In the genomic region with DNA sequence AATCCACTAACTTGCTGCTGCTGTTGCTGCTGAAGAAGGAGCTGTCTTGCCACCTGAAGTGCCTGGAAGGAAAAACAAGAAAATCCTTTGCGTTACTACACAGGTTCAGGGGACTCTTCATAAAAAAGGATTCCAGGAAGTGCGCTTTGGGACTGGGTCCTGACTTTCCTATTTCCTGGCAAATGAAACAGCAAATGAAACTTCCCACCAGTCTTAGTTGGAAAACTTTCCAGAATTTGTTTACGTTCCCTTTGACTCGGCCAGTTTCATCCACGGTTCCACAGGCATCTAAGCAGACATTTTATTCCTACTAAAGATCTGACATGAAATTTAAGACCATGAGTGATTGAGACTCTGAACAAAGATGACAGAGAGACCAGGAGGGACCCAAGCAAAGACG, we compare ENCODE assay signal across 11 cellular contexts.
DNase-seq lines count a peak whose midpoint lies in the region; ATAC-seq and TF ChIP-seq lines count a peak whose summit lies in the region.
"Had no signal": no experiment of that assay in that cellular context is flagged by ENCODE, and none has a peak within 500 bp of the region (broad histone marks: within the 10 kb centered on the region; RNA-seq: fewer than 3 reads in every experiment).

No MANE protein-coding gene starts in this region.

- H3K27ac Mint-ChIP-seq in Calu3 (ENCODE audit: unreplicated experiment) (peak overlapping the region; percentile 36), T-cell (peak overlapping the region; percentile 19 to 66)

- POLR2A ChIA-PET in T-cell (lab: Charles Lee) = no interaction called here

- peaks cover 39% of the 10 kb centered on the region for H3K4me1 Mint-ChIP-seq in Calu3 (ENCODE audit: low read depth, unreplicated experiment)
- peaks cover 68 to 90% (median 86%) of the 10 kb centered on the region in 3 donors for H3K4me1 Mint-ChIP-seq in T-cell

- no peak for TF ChIP-seq POLR2A in esophagus squamous epithelium (IDR thresholded peaks at IDR 0.05)
- no peak for TF ChIP-seq POLR2A in prostate gland (IDR thresholded peaks at IDR 0.05)

- H3K36me3 Mint-ChIP-seq in Calu3 (ENCODE audit: insufficient read depth, unreplicated experiment) (no peaks in the 10 kb centered on the region), T-cell (peaks cover 74% of the 10 kb centered on the region)

- H3K36me3 ChIP-seq in esophagus squamous epithelium (peaks cover 0 to 22% (median 0%) of the 10 kb centered on the region in 3 donors), prostate gland (no peaks in the 10 kb centered on the region)
- H3K36me3 ChIP-seq: ovary had no signal

- CTCF ChIA-PET in Calu3 (lab: Charles Lee) = no interaction called here
- CTCF ChIA-PET in T-cell (lab: Charles Lee) = no interaction called here

- H3K27ac ChIP-seq in esophagus squamous epithelium (peak overlapping the region in 3 of 4 donors; percentile 58 to 67 (median 64)), prostate gland (peak overlapping the region; percentile 9 to 17)

- no peak for TF ChIP-seq CTCF in Calu3 (IDR thresholded peaks at IDR 0.05; ENCODE audit: unreplicated experiment)
- TF ChIP-seq CTCF in esophagus squamous epithelium (IDR thresholded peaks at IDR 0.05) = no peak
- no peak for TF ChIP-seq CTCF in prostate gland (IDR thresholded peaks at IDR 0.05)

- H3K9me3 ChIP-seq in esophagus squamous epithelium (no peaks in the 10 kb centered on the region), prostate gland (no peaks in the 10 kb centered on the region)
- H3K9me3 ChIP-seq: ovary had no signal

- H3K4me1 ChIP-seq in esophagus squamous epithelium (peaks cover 5 to 57% (median 23%) of the 10 kb centered on the region in 3 donors), prostate gland (replicated peaks) (peaks cover 3% of the 10 kb centered on the region)

- no TSS peak for BruUV-seq in Calu3 (replicated peaks; lab: Mats Ljungman, UMichigan)

- H3K27me3 ChIP-seq in esophagus squamous epithelium (no peaks in the 10 kb centered on the region), prostate gland (replicated peaks; ENCODE audit: insufficient read depth) (no peaks in the 10 kb centered on the region)
- H3K27me3 ChIP-seq: ovary had no signal

- DNase-seq in Calu3 (no peak), T-cell (no peak), esophagus squamous epithelium (lab: John Stamatoyannopoulos, UW) (no peak), prostate gland (ENCODE audit: low spot score) (no peak), DMS53 (lab: John Stamatoyannopoulos, UW) (no peak), COR-L47 (lab: John Stamatoyannopoulos, UW) (no peak), NCI-H510A (lab: John Stamatoyannopoulos, UW) (no peak)
- DNase-seq: caudate nucleus; NCI-H526 treated with DMSO at 0.1 percent for 48 hours; ovary; stimulated activated CD4-positive, alpha-beta T cell treated with anti-CD3 and anti-CD28 coated beads, Interleukin-4, amount 100 ng/mL, for 24 hours had no signal

- 46 to 60% methylated on average over 6 of the region's 6 CpGs for WGBS in esophagus squamous epithelium, 2 donors
- 38% methylated on average over 6 of the region's 6 CpGs for WGBS in prostate gland

- H3K4me3 Mint-ChIP-seq in Calu3 (ENCODE audit: low read depth, unreplicated experiment) = no peak overlapping the region
- no peak overlapping the region for H3K4me3 Mint-ChIP-seq in T-cell

- no peaks in the 10 kb centered on the region for H3K9me3 Mint-ChIP-seq in Calu3 (ENCODE audit: low read depth, unreplicated experiment)
- no peaks in the 10 kb centered on the region for H3K9me3 Mint-ChIP-seq in T-cell

- no peaks in the 10 kb centered on the region for H3K27me3 Mint-ChIP-seq in Calu3 (ENCODE audit: unreplicated experiment)
- H3K27me3 Mint-ChIP-seq in T-cell = no peaks in the 10 kb centered on the region

- H3K4me3 ChIP-seq in esophagus squamous epithelium = no peak overlapping the region
- no peak overlapping the region for H3K4me3 ChIP-seq in prostate gland
- H3K4me3 ChIP-seq: ovary had no signal

- intact Hi-C loops in Calu3 (cut with micrococcal nuclease; ENCODE audit: unreplicated experiment) = no loop called here
- intact Hi-C loops in esophagus squamous epithelium (cut with DNase I) = no loop called here
- intact Hi-C loops in prostate gland (cut with DNase I) = no loop called here

- no peak for ATAC-seq in T-cell (replicated peaks in 1 of 4)
